ENCODE assay signal across 10 cellular contexts in genomic region chr10:78977761-78978305, GRCh38.
DNase-seq lines count a peak whose midpoint lies in the region; ATAC-seq and TF ChIP-seq lines count a peak whose summit lies in the region.
"Had no signal": no experiment of that assay in that cellular context is flagged by ENCODE, and none has a peak within 500 bp of the region (broad histone marks: within the 10 kb centered on the region; RNA-seq: fewer than 3 reads in every experiment).

No MANE protein-coding gene starts in this region.

- DNase-seq in activated CD4-positive, alpha-beta T cell treated with anti-CD3 and anti-CD28 coated beads, Interleukin-2, amount 10 ng/mL, durations not matched to agents 24 days and 14 days = no peak
- no peak for DNase-seq in activated CD4-positive, alpha-beta T cell treated with anti-CD3 and anti-CD28 coated beads, Interleukin-2, amount 10 ng/mL, durations not matched to agents 7 days and 5 days
- DNase-seq in activated T-helper 2 cell treated with anti-CD3 and anti-CD28 coated beads, Interferon-gamma antibody, Interleukin-2, Interleukin-4, amounts not matched to agents 10 μg/mL and 5 μg/mL and 100 μg/mL, durations not matched to agents 14 hours and 24 hours and 36 hours (ENCODE audit: low spot score) = no peak
- DNase-seq in iris pigment epithelial cell (ENCODE audit: low read depth) (peak; percentile 90), suprapubic skin (ENCODE audit: low spot score in 2 of 2) (no peak), GM19238 (ENCODE audit: insufficient read length, low spot score) (no peak), foreskin keratinocyte (no peak), coronary artery (ENCODE audit: low spot score) (no peak)
- DNase-seq: BE2C, NCI-H2029 had no signal

- no peak for ATAC-seq in foreskin keratinocyte

- peak overlapping the region; percentile 46 for H3K27ac ChIP-seq in suprapubic skin
- H3K27ac ChIP-seq in foreskin keratinocyte = no peak overlapping the region
- peak overlapping the region in 1 of 2 donors; percentile 42 for H3K27ac ChIP-seq in coronary artery

- TF ChIP-seq EP300 in suprapubic skin (IDR thresholded peaks at IDR 0.05) = no peak

- no peaks in the 10 kb centered on the region for H3K36me3 ChIP-seq in suprapubic skin
- H3K36me3 ChIP-seq: BE2C had no signal

- CTCF ChIA-PET in activated CD4-positive, alpha-beta T cell treated with anti-CD3 and anti-CD28 coated beads, Interleukin-2, amount 10 ng/mL, durations not matched to agents 7 days and 5 days (lab: Charles Lee) = interaction anchor here (1.1 to 2.1 kb wide), 3 partner anchors 11 to 23 kb away, joined by 3 to 4 read pairs (median 4); no protein-coding TSS in a partner anchor

- intact Hi-C loops in activated CD4-positive, alpha-beta T cell treated with anti-CD3 and anti-CD28 coated beads, Interleukin-2, amount 10 ng/mL, durations not matched to agents 24 days and 14 days (cut with micrococcal nuclease) = loop anchor here (5.0 to 10.0 kb wide), 3 partner anchors 216 to 467 kb away; partner anchors contain the start of genes PPIF and ZCCHC24
- intact Hi-C loops in activated T-helper 2 cell treated with anti-CD3 and anti-CD28 coated beads, Interferon-gamma antibody, Interleukin-2, Interleukin-4, amounts not matched to agents 10 μg/mL and 5 μg/mL and 100 μg/mL, durations not matched to agents 14 hours and 24 hours and 36 hours (cut with micrococcal nuclease) = loop anchor here (10.0 kb wide), 2 partner anchors 357 to 467 kb away; partner anchors contain the start of gene ZCCHC24

- H3K36me3 Mint-ChIP-seq in activated CD4-positive, alpha-beta T cell treated with anti-CD3 and anti-CD28 coated beads, Interleukin-2, amount 10 ng/mL, durations not matched to agents 24 days and 14 days (ENCODE audit: low read depth) = no peaks in the 10 kb centered on the region
- H3K36me3 Mint-ChIP-seq in activated CD4-positive, alpha-beta T cell treated with anti-CD3 and anti-CD28 coated beads, Interleukin-2, amount 10 ng/mL, durations not matched to agents 7 days and 5 days (ENCODE audit: low read depth) = no peaks in the 10 kb centered on the region
- H3K36me3 Mint-ChIP-seq in activated T-helper 2 cell treated with anti-CD3 and anti-CD28 coated beads, Interferon-gamma antibody, Interleukin-2, Interleukin-4, amounts not matched to agents 10 μg/mL and 5 μg/mL and 100 μg/mL, durations not matched to agents 14 hours and 24 hours and 36 hours (ENCODE audit: low read depth) = no peaks in the 10 kb centered on the region

- no peaks in the 10 kb centered on the region for H3K9me3 ChIP-seq in suprapubic skin
- H3K9me3 ChIP-seq: BE2C had no signal

- H3K27ac Mint-ChIP-seq in activated CD4-positive, alpha-beta T cell treated with anti-CD3 and anti-CD28 coated beads, Interleukin-2, amount 10 ng/mL, durations not matched to agents 24 days and 14 days = peak overlapping the region; percentile 39
- no peak overlapping the region for H3K27ac Mint-ChIP-seq in activated CD4-positive, alpha-beta T cell treated with anti-CD3 and anti-CD28 coated beads, Interleukin-2, amount 10 ng/mL, durations not matched to agents 7 days and 5 days
- peak overlapping the region; percentile 0 for H3K27ac Mint-ChIP-seq in activated T-helper 2 cell treated with anti-CD3 and anti-CD28 coated beads, Interferon-gamma antibody, Interleukin-2, Interleukin-4, amounts not matched to agents 10 μg/mL and 5 μg/mL and 100 μg/mL, durations not matched to agents 14 hours and 24 hours and 36 hours

- H3K27me3 ChIP-seq in suprapubic skin (no peaks in the 10 kb centered on the region), foreskin keratinocyte (peaks cover 20% of the 10 kb centered on the region)
- H3K27me3 ChIP-seq: BE2C had no signal

- TF ChIP-seq POLR2A in suprapubic skin (IDR thresholded peaks at IDR 0.05) = no peak

- no peak for TF ChIP-seq CTCF in suprapubic skin (IDR thresholded peaks at IDR 0.05)
- no peak for TF ChIP-seq CTCF in foreskin keratinocyte (conservative IDR thresholded peaks at IDR 0.05)
- no peak for TF ChIP-seq CTCF in coronary artery (IDR thresholded peaks at IDR 0.05)

- 58% methylated on average over 6 of the region's 6 CpGs for whole genome bisulfite sequencing in suprapubic skin

- H3K4me1 Mint-ChIP-seq in activated CD4-positive, alpha-beta T cell treated with anti-CD3 and anti-CD28 coated beads, Interleukin-2, amount 10 ng/mL, durations not matched to agents 24 days and 14 days = peaks cover 57% of the 10 kb centered on the region
- peaks cover 30% of the 10 kb centered on the region for H3K4me1 Mint-ChIP-seq in activated CD4-positive, alpha-beta T cell treated with anti-CD3 and anti-CD28 coated beads, Interleukin-2, amount 10 ng/mL, durations not matched to agents 7 days and 5 days
- H3K4me1 Mint-ChIP-seq in activated T-helper 2 cell treated with anti-CD3 and anti-CD28 coated beads, Interferon-gamma antibody, Interleukin-2, Interleukin-4, amounts not matched to agents 10 μg/mL and 5 μg/mL and 100 μg/mL, durations not matched to agents 14 hours and 24 hours and 36 hours (ENCODE audit: low read depth) = peaks cover 37% of the 10 kb centered on the region

- no peaks in the 10 kb centered on the region for H3K9me3 Mint-ChIP-seq in activated CD4-positive, alpha-beta T cell treated with anti-CD3 and anti-CD28 coated beads, Interleukin-2, amount 10 ng/mL, durations not matched to agents 24 days and 14 days
- no peaks in the 10 kb centered on the region for H3K9me3 Mint-ChIP-seq in activated CD4-positive, alpha-beta T cell treated with anti-CD3 and anti-CD28 coated beads, Interleukin-2, amount 10 ng/mL, durations not matched to agents 7 days and 5 days
- no peaks in the 10 kb centered on the region for H3K9me3 Mint-ChIP-seq in activated T-helper 2 cell treated with anti-CD3 and anti-CD28 coated beads, Interferon-gamma antibody, Interleukin-2, Interleukin-4, amounts not matched to agents 10 μg/mL and 5 μg/mL and 100 μg/mL, durations not matched to agents 14 hours and 24 hours and 36 hours

- H3K4me1 ChIP-seq in suprapubic skin = peaks cover 34% of the 10 kb centered on the region
- peaks cover 12% of the 10 kb centered on the region for H3K4me1 ChIP-seq in foreskin keratinocyte

- POLR2A ChIA-PET in activated CD4-positive, alpha-beta T cell treated with anti-CD3 and anti-CD28 coated beads, Interleukin-2, amount 10 ng/mL, durations not matched to agents 7 days and 5 days (lab: Charles Lee) = no interaction called here

- H3K27me3 Mint-ChIP-seq in activated CD4-positive, alpha-beta T cell treated with anti-CD3 and anti-CD28 coated beads, Interleukin-2, amount 10 ng/mL, durations not matched to agents 24 days and 14 days = peaks cover 12% of the 10 kb centered on the region
- H3K27me3 Mint-ChIP-seq in activated CD4-positive, alpha-beta T cell treated with anti-CD3 and anti-CD28 coated beads, Interleukin-2, amount 10 ng/mL, durations not matched to agents 7 days and 5 days = peaks cover 1% of the 10 kb centered on the region
- no peaks in the 10 kb centered on the region for H3K27me3 Mint-ChIP-seq in activated T-helper 2 cell treated with anti-CD3 and anti-CD28 coated beads, Interferon-gamma antibody, Interleukin-2, Interleukin-4, amounts not matched to agents 10 μg/mL and 5 μg/mL and 100 μg/mL, durations not matched to agents 14 hours and 24 hours and 36 hours (ENCODE audit: low read depth)

- H3K4me3 Mint-ChIP-seq in activated CD4-positive, alpha-beta T cell treated with anti-CD3 and anti-CD28 coated beads, Interleukin-2, amount 10 ng/mL, durations not matched to agents 24 days and 14 days = no peak overlapping the region
- H3K4me3 Mint-ChIP-seq in activated CD4-positive, alpha-beta T cell treated with anti-CD3 and anti-CD28 coated beads, Interleukin-2, amount 10 ng/mL, durations not matched to agents 7 days and 5 days = no peak overlapping the region
- H3K4me3 Mint-ChIP-seq in activated T-helper 2 cell treated with anti-CD3 and anti-CD28 coated beads, Interferon-gamma antibody, Interleukin-2, Interleukin-4, amounts not matched to agents 10 μg/mL and 5 μg/mL and 100 μg/mL, durations not matched to agents 14 hours and 24 hours and 36 hours (ENCODE audit: low read depth) = no peak overlapping the region

- H3K4me3 ChIP-seq in suprapubic skin = no peak overlapping the region
- H3K4me3 ChIP-seq in coronary artery = no peak overlapping the region
